1 cellular context compared by ENCODE assay signal in genomic region chr17:28518132-28518531, GRCh38.
TF ChIP-seq lines count a peak whose summit lies in the region.

No MANE protein-coding gene starts in this region.

TF ChIP-seq in SK-N-SH, 30 proteins besides CTCF, POLR2A, EP300 and RAD21:
- TF ChIP-seq FOXM1 (IDR thresholded peaks at IDR 0.05; ENCODE audit: low read depth) (no peak), NRF1 (IDR thresholded peaks at IDR 0.05; ENCODE audit: low read depth, low read length) (no peak), EZH2phosphoT487 (IDR thresholded peaks at IDR 0.05; ENCODE audit: borderline replicate concordance, low read depth) (no peak), JUND (IDR thresholded peaks at IDR 0.05) (no peak), RXRA (IDR thresholded peaks at IDR 0.05; ENCODE audit: borderline replicate concordance, low read depth) (no peak), ELF1 (IDR thresholded peaks at IDR 0.05) (no peak), GATA2 (CRISPR knock-in tag; IDR thresholded peaks at IDR 0.05) (no peak), POLR2AphosphoS5 (IDR thresholded peaks at IDR 0.05; ENCODE audit: low read depth, low read length) (no peak), SIN3A (IDR thresholded peaks at IDR 0.05; ENCODE audit: borderline replicate concordance, low read depth, low read length) (no peak), USF1 (IDR thresholded peaks at IDR 0.05; ENCODE audit: borderline replicate concordance, low read depth) (no peak), SMC3 (IDR thresholded peaks at IDR 0.05; ENCODE audit: low read depth, low read length) (no peak), TEAD4 (IDR thresholded peaks at IDR 0.05; ENCODE audit: borderline replicate concordance, insufficient read depth) (no peak), TCF12 (IDR thresholded peaks at IDR 0.05) (no peak), NFIC (IDR thresholded peaks at IDR 0.05; ENCODE audit: borderline replicate concordance) (no peak), REST (IDR thresholded peaks at IDR 0.05; ENCODE audit: low read depth, low read length) (no peak), MEF2A (IDR thresholded peaks at IDR 0.05; ENCODE audit: borderline replicate concordance, low read depth) (no peak)
